In the genomic region with DNA sequence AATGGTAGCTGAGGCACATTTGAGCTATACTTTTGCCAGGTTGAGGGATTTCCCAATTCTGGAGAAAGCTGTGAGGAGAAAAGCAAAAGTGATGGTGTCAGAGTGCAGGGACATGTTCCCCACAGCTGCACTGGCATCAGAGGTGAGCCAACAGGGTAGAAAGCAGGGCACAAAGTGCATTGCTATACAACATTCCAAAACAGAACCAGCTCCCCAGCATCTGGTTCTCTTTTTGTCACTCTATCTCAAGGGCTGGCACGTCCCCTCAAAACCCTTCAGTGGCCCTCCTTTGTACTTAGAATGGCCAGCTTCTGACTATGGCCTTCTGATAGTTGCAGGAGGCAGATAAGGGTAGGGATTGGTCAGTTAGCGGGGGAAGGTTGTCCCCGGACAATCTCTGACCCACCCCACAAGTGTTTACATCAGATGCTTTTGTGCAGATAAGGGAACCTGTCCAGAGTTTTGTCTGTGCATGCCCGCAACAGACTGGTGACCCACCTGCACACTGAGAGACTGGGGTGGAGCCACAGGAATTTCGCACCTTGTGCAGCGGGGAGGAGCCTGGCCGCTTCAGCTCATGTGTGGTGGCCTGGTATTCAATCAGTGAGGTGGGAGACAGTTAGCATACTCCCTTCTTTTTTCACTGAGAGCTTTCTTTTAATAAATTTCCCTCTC, we compare ENCODE assay signal across 1 cellular context.
A peak's percentile ranks its signal among the peaks of the same experiment; 100 is the strongest.
TF ChIP-seq lines count a peak whose summit lies in the region.

No MANE protein-coding gene starts in this region.

TF ChIP-seq in HepG2, 621 proteins besides CTCF, POLR2A, EP300 and RAD21 (continues in another document):
- TF ChIP-seq ZMYM3 (CRISPR knock-in tag; IDR thresholded peaks at IDR 0.05) (no peak), ZFP36L1 (CRISPR knock-in tag; IDR thresholded peaks at IDR 0.05) (no peak), ZNF839 (CRISPR knock-in tag; IDR thresholded peaks at IDR 0.05; ENCODE audit: borderline replicate concordance) (no peak), ZNF660 (CRISPR knock-in tag; IDR thresholded peaks at IDR 0.05; ENCODE audit: borderline replicate concordance, low read depth) (no peak), ZNF790 (CRISPR knock-in tag; IDR thresholded peaks at IDR 0.05; ENCODE audit: borderline replicate concordance) (no peak), CREM (IDR thresholded peaks at IDR 0.05) (peak; percentile 36; the same call in 1 of the 2 replicates), CREM (CRISPR knock-in tag; IDR thresholded peaks at IDR 0.05) (no peak), MYNN (CRISPR knock-in tag; IDR thresholded peaks at IDR 0.05; ENCODE audit: low read depth) (no peak), SKIL (CRISPR knock-in tag; IDR thresholded peaks at IDR 0.05; ENCODE audit: borderline replicate concordance) (no peak; the same call in 1 of the 2 replicates), MED8 (CRISPR knock-in tag; IDR thresholded peaks at IDR 0.05; ENCODE audit: insufficient replicate concordance) (no peak), NFE2L1 (CRISPR knock-in tag; IDR thresholded peaks at IDR 0.05; ENCODE audit: borderline replicate concordance) (no peak), RORA (CRISPR knock-in tag; IDR thresholded peaks at IDR 0.05) (no peak), ARNT2 (CRISPR knock-in tag; IDR thresholded peaks at IDR 0.05; ENCODE audit: low read depth) (no peak), ZNF740 (CRISPR knock-in tag; IDR thresholded peaks at IDR 0.05) (no peak), ZBTB49 (CRISPR knock-in tag; IDR thresholded peaks at IDR 0.05; ENCODE audit: borderline replicate concordance) (no peak), KDM2A (CRISPR knock-in tag; IDR thresholded peaks at IDR 0.05; ENCODE audit: borderline replicate concordance, low read depth) (no peak), ZNF232 (CRISPR knock-in tag; IDR thresholded peaks at IDR 0.05; ENCODE audit: borderline replicate concordance) (no peak), MAFF (IDR thresholded peaks at IDR 0.05; ENCODE audit: low read depth, low read length) (no peak), JUND (CRISPR knock-in tag; IDR thresholded peaks at IDR 0.05) (no peak), ARID2 (CRISPR knock-in tag; IDR thresholded peaks at IDR 0.05; ENCODE audit: borderline replicate concordance) (no peak), MXI1 (IDR thresholded peaks at IDR 0.05; ENCODE audit: borderline replicate concordance, low read depth, low read length) (no peak), BCLAF1 (IDR thresholded peaks at IDR 0.05) (no peak), ZBTB40 (IDR thresholded peaks at IDR 0.05) (no peak), ZBTB40 (CRISPR knock-in tag; IDR thresholded peaks at IDR 0.05) (0 out of 2 replicates have a peak, but pooled peaks have one; percentile 47), TBX3 (IDR thresholded peaks at IDR 0.05; ENCODE audit: borderline replicate concordance) (peak; percentile 58; the same call in 1 of the 2 replicates), ZNF20 (CRISPR knock-in tag; IDR thresholded peaks at IDR 0.05) (no peak), ATM (IDR thresholded peaks at IDR 0.05; ENCODE audit: borderline replicate concordance) (no peak)
- TF ChIP-seq, protein P1, sequence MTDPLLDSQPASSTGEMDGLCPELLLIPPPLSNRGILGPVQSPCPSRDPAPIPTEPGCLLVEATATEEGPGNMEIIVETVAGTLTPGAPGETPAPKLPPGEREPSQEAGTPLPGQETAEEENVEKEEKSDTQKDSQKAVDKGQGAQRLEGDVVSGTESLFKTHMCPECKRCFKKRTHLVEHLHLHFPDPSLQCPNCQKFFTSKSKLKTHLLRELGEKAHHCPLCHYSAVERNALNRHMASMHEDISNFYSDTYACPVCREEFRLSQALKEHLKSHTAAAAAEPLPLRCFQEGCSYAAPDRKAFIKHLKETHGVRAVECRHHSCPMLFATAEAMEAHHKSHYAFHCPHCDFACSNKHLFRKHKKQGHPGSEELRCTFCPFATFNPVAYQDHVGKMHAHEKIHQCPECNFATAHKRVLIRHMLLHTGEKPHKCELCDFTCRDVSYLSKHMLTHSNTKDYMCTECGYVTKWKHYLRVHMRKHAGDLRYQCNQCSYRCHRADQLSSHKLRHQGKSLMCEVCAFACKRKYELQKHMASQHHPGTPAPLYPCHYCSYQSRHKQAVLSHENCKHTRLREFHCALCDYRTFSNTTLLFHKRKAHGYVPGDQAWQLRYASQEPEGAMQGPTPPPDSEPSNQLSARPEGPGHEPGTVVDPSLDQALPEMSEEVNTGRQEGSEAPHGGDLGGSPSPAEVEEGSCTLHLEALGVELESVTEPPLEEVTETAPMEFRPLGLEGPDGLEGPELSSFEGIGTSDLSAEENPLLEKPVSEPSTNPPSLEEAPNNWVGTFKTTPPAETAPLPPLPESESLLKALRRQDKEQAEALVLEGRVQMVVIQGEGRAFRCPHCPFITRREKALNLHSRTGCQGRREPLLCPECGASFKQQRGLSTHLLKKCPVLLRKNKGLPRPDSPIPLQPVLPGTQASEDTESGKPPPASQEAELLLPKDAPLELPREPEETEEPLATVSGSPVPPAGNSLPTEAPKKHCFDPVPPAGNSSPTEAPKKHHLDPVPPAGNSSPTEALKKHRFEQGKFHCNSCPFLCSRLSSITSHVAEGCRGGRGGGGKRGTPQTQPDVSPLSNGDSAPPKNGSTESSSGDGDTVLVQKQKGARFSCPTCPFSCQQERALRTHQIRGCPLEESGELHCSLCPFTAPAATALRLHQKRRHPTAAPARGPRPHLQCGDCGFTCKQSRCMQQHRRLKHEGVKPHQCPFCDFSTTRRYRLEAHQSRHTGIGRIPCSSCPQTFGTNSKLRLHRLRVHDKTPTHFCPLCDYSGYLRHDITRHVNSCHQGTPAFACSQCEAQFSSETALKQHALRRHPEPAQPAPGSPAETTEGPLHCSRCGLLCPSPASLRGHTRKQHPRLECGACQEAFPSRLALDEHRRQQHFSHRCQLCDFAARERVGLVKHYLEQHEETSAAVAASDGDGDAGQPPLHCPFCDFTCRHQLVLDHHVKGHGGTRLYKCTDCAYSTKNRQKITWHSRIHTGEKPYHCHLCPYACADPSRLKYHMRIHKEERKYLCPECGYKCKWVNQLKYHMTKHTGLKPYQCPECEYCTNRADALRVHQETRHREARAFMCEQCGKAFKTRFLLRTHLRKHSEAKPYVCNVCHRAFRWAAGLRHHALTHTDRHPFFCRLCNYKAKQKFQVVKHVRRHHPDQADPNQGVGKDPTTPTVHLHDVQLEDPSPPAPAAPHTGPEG (CRISPR knock-in tag; IDR thresholded peaks at IDR 0.05): no peak
- TF ChIP-seq, protein P2, sequence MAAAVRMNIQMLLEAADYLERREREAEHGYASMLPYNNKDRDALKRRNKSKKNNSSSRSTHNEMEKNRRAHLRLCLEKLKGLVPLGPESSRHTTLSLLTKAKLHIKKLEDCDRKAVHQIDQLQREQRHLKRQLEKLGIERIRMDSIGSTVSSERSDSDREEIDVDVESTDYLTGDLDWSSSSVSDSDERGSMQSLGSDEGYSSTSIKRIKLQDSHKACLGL (CRISPR knock-in tag; IDR thresholded peaks at IDR 0.05): no peak
